Comparison of ENCODE assay signal across 8 cellular contexts in genomic region chr16:46830417-46830901, GRCh38. TPM values are rescaled to one million over a fixed set of nuclear protein-coding genes. Genes with fewer than 3 reads are reported as not detected.
DNase-seq lines count a peak whose midpoint lies in the region; FAIRE-seq and TF ChIP-seq lines count a peak whose summit lies in the region.

No MANE protein-coding gene starts in this region.

- WGBS in GM23248 (ENCODE audit: low coverage in 1 of 2, low lambda C conversion rate in 2 of 2, missing lambda C conversion rate in 2 of 2), 2 experiments = 0 to 2% methylated on average over 23 to 36 of the region's 45 CpGs

- peak; percentile 46 for DNase-seq in ELF-1 (ENCODE audit: low read depth, low spot score)
- peak; percentile 67 for DNase-seq in GM23248
- DNase-seq in NB4 (ENCODE audit: low read depth) = peak; percentile 60
- DNase-seq in activated effector memory CD4-positive, alpha-beta T cell treated with anti-CD3 and anti-CD28 coated beads, Interleukin-2, amount 50 U/mL, for 16 hours = peak; percentile 80
- DNase-seq in glutamatergic neuron = peak; percentile 59
- DNase-seq in progenitor cell of endocrine pancreas (ENCODE audit: low spot score, unreplicated experiment) = no peak
- no peak for DNase-seq in A172 (ENCODE audit: low spot score)
- no peak for DNase-seq in HTR-8/SVneo (ENCODE audit: insufficient read length, low spot score)

- no peaks in the 10 kb centered on the region for H3K36me3 Mint-ChIP-seq in glutamatergic neuron (ENCODE audit: unreplicated experiment)
- no peaks in the 10 kb centered on the region for H3K36me3 Mint-ChIP-seq in progenitor cell of endocrine pancreas (ENCODE audit: insufficient read depth)

- in situ Hi-C loops in GM23248 (cut with MboI) = no loop called here

- no peaks in the 10 kb centered on the region for H3K27me3 ChIP-seq in GM23248 (replicated peaks; ENCODE audit: insufficient read depth)

- no peaks in the 10 kb centered on the region for H4K20me1 ChIP-seq in GM23248 (ENCODE audit: insufficient read depth)

- H3K27me3 Mint-ChIP-seq in glutamatergic neuron (ENCODE audit: unreplicated experiment) (peaks cover 5% of the 10 kb centered on the region), progenitor cell of endocrine pancreas (no peaks in the 10 kb centered on the region)

- peak overlapping the region; percentile 83 for H3K4me3 ChIP-seq in GM23248
- peak overlapping the region; percentile 90 for H3K4me3 ChIP-seq in NB4 (ENCODE audit: low read depth, low read length)

- H3K9me3 ChIP-seq in GM23248 (ENCODE audit: low read depth) = no peaks in the 10 kb centered on the region

- H3K27ac Mint-ChIP-seq in glutamatergic neuron (ENCODE audit: unreplicated experiment) (peak overlapping the region; percentile 99), progenitor cell of endocrine pancreas (peak overlapping the region; percentile 98)

- peaks cover 22% of the 10 kb centered on the region for H3K4me1 ChIP-seq in GM23248 (ENCODE audit: insufficient read depth)

- no peak for FAIRE-seq in HTR-8/SVneo (lab: Jason Lieb, UNC)

- H3K4me1 Mint-ChIP-seq in glutamatergic neuron (ENCODE audit: low read depth, unreplicated experiment) = peaks cover 7% of the 10 kb centered on the region
- peaks cover 21% of the 10 kb centered on the region for H3K4me1 Mint-ChIP-seq in progenitor cell of endocrine pancreas (ENCODE audit: low read depth)

- H3K9me2 ChIP-seq in GM23248 (ENCODE audit: insufficient read depth) = no peaks in the 10 kb centered on the region

- peaks cover 12% of the 10 kb centered on the region for H3F3A ChIP-seq in GM23248 (ENCODE audit: insufficient read depth)

- TF ChIP-seq CTCF in NB4 (IDR thresholded peaks at IDR 0.05; ENCODE audit: low read depth, low read length) (no peak), glutamatergic neuron (IDR thresholded peaks at IDR 0.05; ENCODE audit: partially characterized antibody, unreplicated experiment) (no peak), progenitor cell of endocrine pancreas (IDR thresholded peaks at IDR 0.05; ENCODE audit: unreplicated experiment) (peak; percentile 25)

- peaks cover 51% of the 10 kb centered on the region for H3K79me2 ChIP-seq in GM23248 (ENCODE audit: insufficient read depth)

- H2AFZ ChIP-seq in GM23248 = peak overlapping the region; percentile 86

- no peaks in the 10 kb centered on the region for H3K36me3 ChIP-seq in GM23248 (ENCODE audit: low read depth)

- no peak for TF ChIP-seq POLR2A in NB4 (IDR thresholded peaks at IDR 0.05; ENCODE audit: extremely low read depth, insufficient read length)

- H3K4me2 ChIP-seq in GM23248 (ENCODE audit: unreplicated experiment) = peak overlapping the region; percentile 87

- H3K4me3 Mint-ChIP-seq in glutamatergic neuron (ENCODE audit: unreplicated experiment) (peak overlapping the region; percentile 100), progenitor cell of endocrine pancreas (ENCODE audit: low read depth) (peak overlapping the region; percentile 98)

- H3K9ac ChIP-seq in GM23248 = peak overlapping the region; percentile 92

- peaks cover 8% of the 10 kb centered on the region for H3K9me3 Mint-ChIP-seq in glutamatergic neuron (ENCODE audit: unreplicated experiment)
- H3K9me3 Mint-ChIP-seq in progenitor cell of endocrine pancreas (ENCODE audit: low read depth) = no peaks in the 10 kb centered on the region

- peak overlapping the region; percentile 76 for H3K27ac ChIP-seq in GM23248

RNA-seq across cellular contexts. Expression of gene C16orf87, which starts 0.5 kb away (rescaled TPM):
- total RNA-seq in GM23248 (2014; rRNA removed; shearing (Covaris generic)) = 4.6 and 7.9 TPM in 2 replicates
- 17.4 and 17.6 TPM in 2 replicates for polyA plus RNA-seq in GM23248 (2016; fragmentation: Nextera tagmentation; extraction: Ambion mirVana)
- total RNA-seq in glutamatergic neuron (ENCODE audit: unreplicated experiment) (15.8 TPM), progenitor cell of endocrine pancreas (17.2 and 17.8 TPM in 2 replicates)
- 18.6 and 24.6 TPM in 2 replicates for total RNA-seq in A172 (2014; rRNA removed; shearing (Covaris generic))

RNA-seq across cellular contexts. Expression of gene GPT2, which starts 53.7 kb away (rescaled TPM):
- 33.7 and 65.3 TPM in 2 replicates for total RNA-seq in GM23248 (2014; rRNA removed; shearing (Covaris generic))
- polyA plus RNA-seq in GM23248 (2016; fragmentation: Nextera tagmentation; extraction: Ambion mirVana) = 26.9 and 32.0 TPM in 2 replicates
- 70.7 TPM for total RNA-seq in glutamatergic neuron (ENCODE audit: unreplicated experiment)
- 93.1 and 99.5 TPM in 2 replicates for total RNA-seq in progenitor cell of endocrine pancreas
- total RNA-seq in A172 (2014; rRNA removed; shearing (Covaris generic)) = 17.3 and 17.6 TPM in 2 replicates

Comparison
In these comparisons a context has a peak if more than half of its experiments do, and no peak if none do; other contexts are left out.
1. DNase-seq: peak in ELF-1 (single experiment), GM23248 (single experiment), NB4 (single experiment), activated effector memory CD4-positive, alpha-beta T cell treated with anti-CD3 and anti-CD28 coated beads, Interleukin-2, amount 50 U/mL, for 16 hours (single experiment) and glutamatergic neuron (single experiment); none in progenitor cell of endocrine pancreas (single experiment), A172 (single experiment) and HTR-8/SVneo (single experiment).